ENCODE assay signal across 1 cellular context in the genomic region with DNA sequence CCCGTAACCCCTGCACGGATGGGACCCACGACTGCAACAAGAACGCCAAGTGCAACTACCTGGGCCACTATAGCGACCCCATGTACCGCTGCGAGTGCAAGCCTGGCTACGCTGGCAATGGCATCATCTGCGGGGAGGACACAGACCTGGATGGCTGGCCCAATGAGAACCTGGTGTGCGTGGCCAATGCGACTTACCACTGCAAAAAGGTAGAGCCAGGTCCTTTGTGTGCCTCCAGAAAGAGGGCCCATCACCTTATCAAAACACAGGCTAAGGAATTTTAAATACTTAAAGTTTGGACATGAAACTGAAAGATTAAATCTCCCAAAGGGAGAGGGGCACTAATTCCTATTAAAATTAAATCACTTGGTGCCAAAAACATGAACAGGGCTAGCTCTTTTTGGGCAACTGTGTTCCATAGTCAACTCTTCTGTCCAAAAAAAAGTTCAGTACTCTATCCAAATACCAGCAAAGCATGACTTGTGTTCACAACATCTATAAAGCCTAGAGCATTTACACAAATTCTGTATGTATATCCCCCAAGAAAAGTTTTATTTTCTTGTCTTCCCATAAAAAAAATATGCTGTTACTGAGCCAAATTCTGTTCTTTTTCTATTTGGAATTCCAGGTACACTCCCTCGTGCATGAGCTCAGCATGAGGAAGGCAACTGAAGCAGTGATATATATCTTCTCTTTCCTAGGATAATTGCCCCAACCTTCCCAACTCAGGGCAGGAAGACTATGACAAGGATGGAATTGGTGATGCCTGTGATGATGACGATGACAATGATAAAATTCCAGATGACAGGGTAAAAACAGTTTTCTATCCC.
A peak's percentile ranks its signal among the peaks of the same experiment; 100 is the strongest.
TF ChIP-seq lines count a peak whose summit lies in the region.

No MANE protein-coding gene starts in this region.

TF ChIP-seq in endothelial cell of umbilical vein, 7 proteins besides CTCF, POLR2A, EP300 and RAD21:
- TF ChIP-seq, protein P1, sequence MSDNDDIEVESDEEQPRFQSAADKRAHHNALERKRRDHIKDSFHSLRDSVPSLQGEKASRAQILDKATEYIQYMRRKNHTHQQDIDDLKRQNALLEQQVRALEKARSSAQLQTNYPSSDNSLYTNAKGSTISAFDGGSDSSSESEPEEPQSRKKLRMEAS (IDR thresholded peaks at IDR 0.05; ENCODE audit: insufficient read depth, insufficient read length) = no peak
- no peak for TF ChIP-seq MYC (IDR thresholded peaks at IDR 0.05; ENCODE audit: low read depth, low read length)
- TF ChIP-seq JUN (IDR thresholded peaks at IDR 0.05; ENCODE audit: borderline replicate concordance, insufficient read depth, insufficient read length, low read depth) = no peak
- TF ChIP-seq GATA2 (IDR thresholded peaks at IDR 0.05; ENCODE audit: insufficient read depth, insufficient read length, low read depth, low read length) = no peak
- no peak for TF ChIP-seq FOS (IDR thresholded peaks at IDR 0.05; ENCODE audit: borderline replicate concordance, insufficient read depth, low read length)
- TF ChIP-seq EZH2 (IDR thresholded peaks at IDR 0.05; ENCODE audit: borderline replicate concordance, low read depth, low read length, severe bottlenecking) = no peak
- peak; percentile 99 for TF ChIP-seq POLR2AphosphoS5 (IDR thresholded peaks at IDR 0.05; ENCODE audit: insufficient read depth, low read depth, low read length)
